8 cellular contexts compared by ENCODE assay signal in genomic region chr1:26363549-26364448, GRCh38. TPM values are rescaled to one million over a fixed set of nuclear protein-coding genes. Genes with fewer than 3 reads are reported as not detected.
DNase-seq lines count a peak whose midpoint lies in the region; ATAC-seq and TF ChIP-seq lines count a peak whose summit lies in the region.

No MANE protein-coding gene starts in this region.

- TF ChIP-seq CTCF in endodermal cell (conservative IDR thresholded peaks at IDR 0.05) (peak; percentile 99), mesothelial cell of epicardium (IDR thresholded peaks at IDR 0.05; ENCODE audit: unreplicated experiment) (peak; percentile 96)

- H4K20me1 ChIP-seq in BLaER1: no peaks in the 10 kb centered on the region; the same call in 1 of the 2 replicates

- H3K9me3 Mint-ChIP-seq in endodermal cell: no peaks in the 10 kb centered on the region
- H3K9me3 Mint-ChIP-seq in mesothelial cell of epicardium: no peaks in the 10 kb centered on the region

- H3K27me3 ChIP-seq in BLaER1: peaks cover 41% of the 10 kb centered on the region
- no peaks in the 10 kb centered on the region for H3K27me3 ChIP-seq in HAP-1 (ENCODE audit: low read depth)
- peaks cover 44% of the 10 kb centered on the region for H3K27me3 ChIP-seq in endodermal cell (ENCODE audit: control insufficient read depth, insufficient read depth, low read length, poor library complexity, severe bottlenecking)

- peak; percentile 72 to 90 for DNase-seq in HAP-1 (ENCODE audit: low spot score in 2 of 2)
- DNase-seq in NOMO-1 treated with DMSO at 0.1 percent for 48 hours (lab: John Stamatoyannopoulos, UW; ENCODE audit: unreplicated experiment): peak; percentile 80
- peak; percentile 59 to 69 for DNase-seq in activated CD8-positive, alpha-beta memory T cell treated with anti-CD3 and anti-CD28 coated beads for 4 hours (ENCODE audit: low read depth in 2 of 2)
- DNase-seq in endodermal cell: peak; percentile 96
- peak; percentile 84 to 93 for DNase-seq in mesothelial cell of epicardium (ENCODE audit: low spot score in 2 of 2, unreplicated experiment in 2 of 2)
- peak; percentile 94 for DNase-seq in stimulated activated CD8-positive, alpha-beta memory T cell treated with anti-CD3 and anti-CD28 coated beads, Interleukin-4, amount 100 ng/mL, for 48 hours

- H3K4me3 Mint-ChIP-seq in endodermal cell (no peak overlapping the region), mesothelial cell of epicardium (no peak overlapping the region)

- H3K9me3 ChIP-seq in BLaER1 (no peaks in the 10 kb centered on the region), HAP-1 (no peaks in the 10 kb centered on the region), endodermal cell (ENCODE audit: control insufficient read depth, low read length) (no peaks in the 10 kb centered on the region)

- peaks cover 27% of the 10 kb centered on the region for H3K4me1 ChIP-seq in BLaER1
- no peaks in the 10 kb centered on the region for H3K4me1 ChIP-seq in HAP-1
- H3K4me1 ChIP-seq in endodermal cell (ENCODE audit: control insufficient read depth, insufficient read depth, low read length): peaks cover 4% of the 10 kb centered on the region

- H3K27ac Mint-ChIP-seq in endodermal cell: no peak overlapping the region
- H3K27ac Mint-ChIP-seq in mesothelial cell of epicardium: no peak overlapping the region

- in situ Hi-C loops in HAP-1 (cut with MboI; ENCODE audit: low sequenced_read_pairs): no loop called here

- H3K36me3 Mint-ChIP-seq in endodermal cell (ENCODE audit: low read depth) (no peaks in the 10 kb centered on the region), mesothelial cell of epicardium (no peaks in the 10 kb centered on the region)

- H3K27ac ChIP-seq in BLaER1 (no peak overlapping the region), endodermal cell (ENCODE audit: low read depth, low read length) (no peak overlapping the region)

- H3K27me3 Mint-ChIP-seq in endodermal cell (ENCODE audit: insufficient read depth) (peaks cover 69% of the 10 kb centered on the region), mesothelial cell of epicardium (ENCODE audit: low read depth) (peaks cover 65% of the 10 kb centered on the region)

- 44 to 61% methylated on average over 14 to 26 of the region's 26 CpGs for WGBS in endodermal cell (ENCODE audit: insufficient coverage in 1 of 2, insufficient read length in 1 of 2), 2 experiments

- ATAC-seq in HG02981 (IDR thresholded peaks at IDR 0.05; ENCODE audit: unreplicated experiment): no peak

- H3K4me3 ChIP-seq in BLaER1 (no peak overlapping the region), HAP-1 (no peak overlapping the region), endodermal cell (ENCODE audit: low read length) (no peak overlapping the region)

- H3K4me2 ChIP-seq in BLaER1: 0 out of 2 replicates have a peak overlapping the region, but pooled peaks have one; percentile 25

- H3K4me1 Mint-ChIP-seq in endodermal cell (peaks cover 11% of the 10 kb centered on the region), mesothelial cell of epicardium (peaks cover 9% of the 10 kb centered on the region)

- H3K9ac ChIP-seq in BLaER1: no peak overlapping the region
- no peak overlapping the region for H3K9ac ChIP-seq in endodermal cell (ENCODE audit: extremely low read depth, low read length, poor library complexity, severe bottlenecking)

- H3K36me3 ChIP-seq in BLaER1: no peaks in the 10 kb centered on the region
- no peaks in the 10 kb centered on the region for H3K36me3 ChIP-seq in HAP-1 (replicated peaks)
- H3K36me3 ChIP-seq in endodermal cell (ENCODE audit: control insufficient read depth, insufficient read depth, low read length): no peaks in the 10 kb centered on the region

RNA-seq across cellular contexts. Expression of gene ZNF683, which starts 8.8 kb away (rescaled TPM):
- total RNA-seq in endodermal cell (not detected), mesothelial cell of epicardium (not detected in 3 replicates)
- not detected for polyA plus RNA-seq in endodermal cell (2013, experiment 1 of 2)
- not detected for polyA plus RNA-seq in endodermal cell (2013, experiment 2 of 2)

RNA-seq across cellular contexts. Expression of gene CRYBG2, which starts 9.9 kb away (rescaled TPM):
- total RNA-seq in endodermal cell (10 to 100 TPM in 1 of 2 donors, 1 to 10 TPM in 1; 9.0 to 15.1 TPM), mesothelial cell of epicardium (9.4 to 10.9 TPM (median 10.3 TPM) in 3 replicates)
- polyA plus RNA-seq in endodermal cell (2013, experiment 1 of 2): 5.9 TPM
- polyA plus RNA-seq in endodermal cell (2013, experiment 2 of 2): 4.4 TPM

RNA-seq across cellular contexts. Expression of gene CD52, which starts 46.0 kb away (rescaled TPM):
- total RNA-seq in endodermal cell (1 to 10 TPM; 3.7 to 4.4 TPM), mesothelial cell of epicardium (1.1 to 1.9 TPM (median 1.6 TPM) in 3 replicates)
- polyA plus RNA-seq in endodermal cell (2013, experiment 1 of 2): 0.82 TPM
- polyA plus RNA-seq in endodermal cell (2013, experiment 2 of 2): not detected

RNA-seq across cellular contexts. Expression of gene LIN28A, which starts 46.8 kb away (rescaled TPM):
- total RNA-seq in endodermal cell: 1,000 to 10,000 TPM in 1 of 2 donors, 100 to 1,000 TPM in 1; 867 to 1,041 TPM
- polyA plus RNA-seq in endodermal cell (2013, experiment 1 of 2): 195 TPM
- polyA plus RNA-seq in endodermal cell (2013, experiment 2 of 2): 199 TPM
- total RNA-seq in mesothelial cell of epicardium: 0.09 TPM in 1 of 3 replicates, not detected in the others

RNA-seq across cellular contexts. Expression of gene UBXN11, which starts 57.4 kb away (rescaled TPM):
- total RNA-seq in endodermal cell (10 to 100 TPM; 24.3 to 30.3 TPM), mesothelial cell of epicardium (28.3 to 29.6 TPM (median 29.6 TPM) in 3 replicates)
- polyA plus RNA-seq in endodermal cell (2013, experiment 1 of 2): 18.5 TPM
- 19.1 TPM for polyA plus RNA-seq in endodermal cell (2013, experiment 2 of 2)
